26 cellular contexts compared by ENCODE assay signal in genomic region chr3:184672972-184673875, GRCh38.
"Had no signal": no experiment of that assay in that cellular context is flagged by ENCODE, and none has a peak within 500 bp of the region (broad histone marks: within the 10 kb centered on the region; RNA-seq: fewer than 3 reads in every experiment).

No MANE protein-coding gene starts in this region.

- H3K4me2 ChIP-seq: SK-N-SH had no signal

- H3K9ac ChIP-seq: SK-N-SH had no signal

- H3K4me1 Mint-ChIP-seq: activated CD4-positive, alpha-beta T cell treated with anti-CD3 and anti-CD28 coated beads, Interleukin-2, amount 10 ng/mL, durations not matched to agents 7 days and 5 days had no signal

- H3K36me3 ChIP-seq: esophagus squamous epithelium, gastroesophageal sphincter, spleen, upper lobe of left lung, WERI-Rb-1 had no signal

- H3K4me1 ChIP-seq: upper lobe of left lung had no signal

- H3K36me3 Mint-ChIP-seq: mesothelial cell of epicardium had no signal

- H3K27me3 Mint-ChIP-seq: activated CD8-positive, alpha-beta T cell treated with anti-CD3 and anti-CD28 coated beads for 36 hours had no signal

- ATAC-seq: activated CD8-positive, alpha-beta T cell treated with anti-CD3 and anti-CD28 coated beads for 36 hours; body of pancreas; effector memory CD8-positive, alpha-beta T cell; gastroesophageal sphincter; left lobe of liver; stimulated activated naive CD8-positive, alpha-beta T cell treated with anti-CD3 and anti-CD28 coated beads, Interleukin-15, Interleukin-2, amounts not matched to agents 100 U/mL and 50 U/mL, for 24 hours had no signal

- H3K4me3 ChIP-seq: body of pancreas, dorsolateral prefrontal cortex, esophagus squamous epithelium, gastroesophageal sphincter, spleen, upper lobe of left lung had no signal

- H3K9me3 Mint-ChIP-seq: activated CD4-positive, alpha-beta T cell treated with anti-CD3 and anti-CD28 coated beads, Interleukin-2, amount 10 ng/mL, durations not matched to agents 7 days and 5 days; activated CD8-positive, alpha-beta T cell treated with anti-CD3 and anti-CD28 coated beads for 36 hours; activated T-helper 1 cell treated with anti-CD3 and anti-CD28 coated beads, Interleukin-12 subunit alpha, Interleukin-12 subunit beta, Interleukin-2, Interleukin-4 antibody, amounts not matched to agents 30 ng/mL and 10 ng/mL and 1 ng/mL, durations not matched to agents 14 hours and 24 hours and 36 hours; effector memory CD8-positive, alpha-beta T cell; mesothelial cell of epicardium had no signal

- FAIRE-seq: colon, keratinocyte had no signal

- H3K4me3 Mint-ChIP-seq: activated CD4-positive, alpha-beta T cell treated with anti-CD3 and anti-CD28 coated beads, Interleukin-2, amount 10 ng/mL, durations not matched to agents 7 days and 5 days; activated CD8-positive, alpha-beta T cell treated with anti-CD3 and anti-CD28 coated beads for 36 hours; activated T-helper 1 cell treated with anti-CD3 and anti-CD28 coated beads, Interleukin-12 subunit alpha, Interleukin-12 subunit beta, Interleukin-2, Interleukin-4 antibody, amounts not matched to agents 30 ng/mL and 10 ng/mL and 1 ng/mL, durations not matched to agents 14 hours and 24 hours and 36 hours; effector memory CD8-positive, alpha-beta T cell; mesothelial cell of epicardium had no signal

- DNase-seq: activated CD4-positive, alpha-beta T cell treated with anti-CD3 and anti-CD28 coated beads, Interleukin-2, amount 10 ng/mL, durations not matched to agents 7 days and 5 days; activated CD4-positive, CD25-positive, alpha-beta regulatory T cell treated with anti-CD3 and anti-CD28 coated beads, Interleukin-2, amount 50 U/mL, for 72 hours; activated CD8-positive, alpha-beta T cell treated with anti-CD3 and anti-CD28 coated beads for 36 hours; activated gamma-delta T cell; activated naive CD4-positive, alpha-beta T cell treated with anti-CD3 and anti-CD28 coated beads, Interleukin-2, amount 50 U/mL, for 16 hours; anterior cingulate cortex; body of pancreas; central memory CD4-positive, alpha-beta T cell; dorsolateral prefrontal cortex; effector memory CD8-positive, alpha-beta T cell; esophagus squamous epithelium; head of caudate nucleus; retina; SK-N-SH; spleen; stimulated activated CD4-positive, alpha-beta T cell treated with anti-CD3 and anti-CD28 coated beads, Interleukin-4, amount 100 ng/mL, for 4 hours; stimulated activated naive CD8-positive, alpha-beta T cell treated with anti-CD3 and anti-CD28 coated beads, Interleukin-15, Interleukin-2, amounts not matched to agents 100 U/mL and 50 U/mL, for 24 hours; upper lobe of left lung; WERI-Rb-1 had no signal

- H3K9me3 ChIP-seq: body of pancreas, esophagus squamous epithelium, gastroesophageal sphincter, SK-N-SH, spleen, upper lobe of left lung had no signal

- H3K27ac ChIP-seq: body of pancreas, dorsolateral prefrontal cortex, gastroesophageal sphincter, spleen, upper lobe of left lung, WERI-Rb-1 had no signal

- H3K27ac Mint-ChIP-seq: activated CD4-positive, alpha-beta T cell treated with anti-CD3 and anti-CD28 coated beads, Interleukin-2, amount 10 ng/mL, durations not matched to agents 7 days and 5 days; activated CD8-positive, alpha-beta T cell treated with anti-CD3 and anti-CD28 coated beads for 36 hours; activated T-helper 1 cell treated with anti-CD3 and anti-CD28 coated beads, Interleukin-12 subunit alpha, Interleukin-12 subunit beta, Interleukin-2, Interleukin-4 antibody, amounts not matched to agents 30 ng/mL and 10 ng/mL and 1 ng/mL, durations not matched to agents 14 hours and 24 hours and 36 hours; effector memory CD8-positive, alpha-beta T cell; mesothelial cell of epicardium; progenitor cell of endocrine pancreas had no signal

- H3K27me3 ChIP-seq: body of pancreas, esophagus squamous epithelium, gastroesophageal sphincter, spleen, upper lobe of left lung had no signal
